ENCODE assay signal across 8 cellular contexts in genomic region chr10:87861034-87861433, GRCh38. TPM values are rescaled to one million over a fixed set of nuclear protein-coding genes. Genes with fewer than 3 reads are reported as not detected.
DNase-seq lines count a peak whose midpoint lies in the region; ATAC-seq and TF ChIP-seq lines count a peak whose summit lies in the region.

No MANE protein-coding gene starts in this region.

- TF ChIP-seq CTCF in heart left ventricle (IDR thresholded peaks at IDR 0.05) (no peak), lower lobe of right lung (IDR thresholded peaks at IDR 0.05) (no peak), uterus (IDR thresholded peaks at IDR 0.05) (no peak), SK-N-SH (IDR thresholded peaks at IDR 0.05) (no peak)

- H3K9ac ChIP-seq in SK-N-SH: no peak overlapping the region

- H3K4me3 Mint-ChIP-seq in activated naive CD8-positive, alpha-beta T cell treated with anti-CD3 and anti-CD28 coated beads, Interleukin-2, amount 50 U/mL, for 24 hours: peak overlapping the region; percentile 95

- H3K27ac ChIP-seq in heart left ventricle: peak overlapping the region in 11 of 12 donors; percentile 95 to 99 (median 97)
- H3K27ac ChIP-seq in lower lobe of right lung: peak overlapping the region; percentile 95
- H3K27ac ChIP-seq in uterus: peak overlapping the region; percentile 98 to 100
- H3K27ac ChIP-seq in SK-N-SH (ENCODE audit: low read depth in 2 of 2, low read length in 1 of 2): peak overlapping the region in 1 of 2 experiments; percentile 97; a peak in 2 of 4 replicates

- H3K27me3 Mint-ChIP-seq in activated naive CD8-positive, alpha-beta T cell treated with anti-CD3 and anti-CD28 coated beads, Interleukin-2, amount 50 U/mL, for 24 hours: no peaks in the 10 kb centered on the region

- CTCF ChIA-PET in SK-N-SH (lab: Yijun Ruan, JAX): interaction anchor here (1.2 to 3.8 kb wide), 5 partner anchors 10 to 703 kb away, joined by 3 to 42 read pairs (median 11); no protein-coding TSS in a partner anchor

- H3K4me3 ChIP-seq in heart left ventricle (peak overlapping the region in 8 of 12 donors; percentile 67 to 95 (median 80)), lower lobe of right lung (peak overlapping the region; percentile 95), uterus (no peak overlapping the region), SK-N-SH (ENCODE audit: low read depth in 2 of 2, low read length in 1 of 2) (no peak overlapping the region)

- H3K36me3 ChIP-seq in heart left ventricle (no peaks in the 10 kb centered on the region), lower lobe of right lung (no peaks in the 10 kb centered on the region), uterus (no peaks in the 10 kb centered on the region), SK-N-SH (replicated peaks in 1 of 2; ENCODE audit: control insufficient read depth in 1 of 2, insufficient read depth in 2 of 2, low read length in 1 of 2) (peaks cover 1 to 3% of the 10 kb centered on the region in 2 experiments)

- intact Hi-C loops in heart left ventricle (cut with DNase I): loop anchor here (2.0 to 10.0 kb wide), 20 partner anchors 42 to 691 kb away; partner anchors contain the start of gene ATAD1 (in 1 of the 10)
- intact Hi-C loops in Right ventricle myocardium inferior (cut with DNase I): loop anchor here (5.0 to 10.0 kb wide), 7 partner anchors 44 to 686 kb away; partner anchors contain the start of gene ATAD1
- intact Hi-C loops in lower lobe of right lung (cut with DNase I): no loop called here
- intact Hi-C loops in uterus (cut with DNase I; ENCODE audit: low total_unique reads): no loop called here

- 46 to 60% (median 50%) methylated on average over 4 of the region's 4 CpGs for WGBS in heart left ventricle, 4 donors
- over 99% methylated on average over 4 of the region's 4 CpGs for WGBS in SK-N-SH (ENCODE audit: low lambda C conversion rate)

- H3K4me1 ChIP-seq in heart left ventricle (peaks cover 0 to 20% (median 14%) of the 10 kb centered on the region in 12 donors), lower lobe of right lung (peaks cover 17% of the 10 kb centered on the region), uterus (no peaks in the 10 kb centered on the region), SK-N-SH (ENCODE audit: control insufficient read depth in 1 of 2, insufficient read depth in 2 of 2, low read depth in 1 of 2, low read length in 1 of 2) (peaks cover 0 to 13% of the 10 kb centered on the region in 2 experiments; a peak in 2 of 4 replicates)

- POLR2A ChIA-PET in SK-N-SH (lab: Yijun Ruan, JAX): interaction anchor here (1.8 to 2.5 kb wide), 2 partner anchors 483 to 501 kb away, joined by 6 to 7 read pairs; no protein-coding TSS in a partner anchor

- peaks cover 31% of the 10 kb centered on the region for H3K4me1 Mint-ChIP-seq in activated naive CD8-positive, alpha-beta T cell treated with anti-CD3 and anti-CD28 coated beads, Interleukin-2, amount 50 U/mL, for 24 hours

- ATAC-seq in heart left ventricle: no peak
- ATAC-seq in Right ventricle myocardium inferior: no peak
- no peak for ATAC-seq in activated naive CD8-positive, alpha-beta T cell treated with anti-CD3 and anti-CD28 coated beads, Interleukin-2, amount 50 U/mL, for 24 hours
- no peak for ATAC-seq in lower lobe of right lung

- peaks cover 18% of the 10 kb centered on the region for H4K20me1 ChIP-seq in SK-N-SH (ENCODE audit: insufficient read depth)

- no peaks in the 10 kb centered on the region for H3K9me2 ChIP-seq in SK-N-SH

- H3K9me3 ChIP-seq in heart left ventricle (no peaks in the 10 kb centered on the region), lower lobe of right lung (no peaks in the 10 kb centered on the region), uterus (no peaks in the 10 kb centered on the region), SK-N-SH (no peaks in the 10 kb centered on the region)

- DNase-seq in heart left ventricle (no peak), Right ventricle myocardium inferior (ENCODE audit: missing footprints) (no peak), lower lobe of right lung (no peak), uterus (no peak), SK-N-SH (no peak), DMS 273 (lab: John Stamatoyannopoulos, UW; ENCODE audit: unreplicated experiment) (no peak)
- DNase-seq in activated naive CD8-positive, alpha-beta T cell treated with anti-CD3 and anti-CD28 coated beads, Interleukin-2, amount 50 U/mL, for 24 hours: no peak
- DNase-seq in activated CD8-positive, alpha-beta memory T cell treated with anti-CD3 and anti-CD28 coated beads, Interleukin-2, amount 50 U/mL, for 48 hours: no peak

- H3K36me3 Mint-ChIP-seq in activated naive CD8-positive, alpha-beta T cell treated with anti-CD3 and anti-CD28 coated beads, Interleukin-2, amount 50 U/mL, for 24 hours (ENCODE audit: low read depth): peaks cover 2% of the 10 kb centered on the region

- peak overlapping the region; percentile 96 for H3K27ac Mint-ChIP-seq in activated naive CD8-positive, alpha-beta T cell treated with anti-CD3 and anti-CD28 coated beads, Interleukin-2, amount 50 U/mL, for 24 hours

- H3K9me3 Mint-ChIP-seq in activated naive CD8-positive, alpha-beta T cell treated with anti-CD3 and anti-CD28 coated beads, Interleukin-2, amount 50 U/mL, for 24 hours: no peaks in the 10 kb centered on the region

- H3K79me2 ChIP-seq in SK-N-SH (ENCODE audit: insufficient read depth): peaks cover 24% of the 10 kb centered on the region

- peaks cover 33% of the 10 kb centered on the region for H3F3A ChIP-seq in SK-N-SH (replicated peaks; ENCODE audit: insufficient read depth)

- H2AFZ ChIP-seq in SK-N-SH (ENCODE audit: low read depth): no peak overlapping the region

- no peak overlapping the region for H3K4me2 ChIP-seq in SK-N-SH

- no peak for TF ChIP-seq RAD21 in SK-N-SH (IDR thresholded peaks at IDR 0.05; ENCODE audit: low read length)

- TF ChIP-seq EP300 in SK-N-SH (IDR thresholded peaks at IDR 0.05; ENCODE audit: borderline replicate concordance in 1 of 2, low read depth in 1 of 2, low read length in 1 of 2): no peak

- no peaks in the 10 kb centered on the region for H3K27me3 ChIP-seq in heart left ventricle
- no peaks in the 10 kb centered on the region for H3K27me3 ChIP-seq in lower lobe of right lung (ENCODE audit: low read depth)
- no peaks in the 10 kb centered on the region for H3K27me3 ChIP-seq in uterus
- H3K27me3 ChIP-seq in SK-N-SH (ENCODE audit: insufficient read depth): no peaks in the 10 kb centered on the region

- TF ChIP-seq POLR2A in heart left ventricle (IDR thresholded peaks at IDR 0.05) (no peak), uterus (IDR thresholded peaks at IDR 0.05) (no peak)

TF ChIP-seq in SK-N-SH, 30 proteins besides CTCF, POLR2A, EP300 and RAD21:
- no peak for TF ChIP-seq JUND (IDR thresholded peaks at IDR 0.05)

RNA-seq across cellular contexts. Expression of gene KLLN, which starts 2.3 kb away (rescaled TPM):
- total RNA-seq in heart left ventricle (under 1 TPM; 0.13 to 0.57 (median 0.43) TPM), Right ventricle myocardium inferior (0.27 TPM), lower lobe of right lung (0.71 TPM), uterus (1 to 10 TPM in 1 of 4 donors, under 1 TPM in 1, not detected in 2; 0.62 to 1.3 TPM)
- polyA plus RNA-seq in heart left ventricle (under 1 TPM; 0.19 to 0.26 TPM), SK-N-SH (2012; rRNA removed) (0.83 and 1.2 TPM in 2 replicates)
- polyA plus RNA-seq in SK-N-SH (2012; cell fraction: cytosol; rRNA removed): 0.86 and 1.0 TPM in 2 replicates
- polyA plus RNA-seq in SK-N-SH (2012; cell fraction: nucleus; rRNA removed): 0.51 and 0.54 TPM in 2 replicates

RNA-seq across cellular contexts. Expression of gene PTEN, which starts 2.4 kb away (rescaled TPM):
- total RNA-seq in heart left ventricle: 10 to 100 TPM; 47.5 to 77.7 (median 60.3) TPM
- 10 to 100 TPM; 20.1 to 33.1 TPM for polyA plus RNA-seq in heart left ventricle
- 54.6 TPM for total RNA-seq in Right ventricle myocardium inferior
- 101 TPM for total RNA-seq in lower lobe of right lung
- total RNA-seq in uterus: 100 to 1,000 TPM in 3 of 4 donors, 10 to 100 TPM in 1; 40.0 to 317 (median 189) TPM
- 12.8 and 13.1 TPM in 2 replicates for polyA plus RNA-seq in SK-N-SH (2012; rRNA removed)
- polyA plus RNA-seq in SK-N-SH (2012; cell fraction: cytosol; rRNA removed): 15.4 and 25.8 TPM in 2 replicates
- polyA plus RNA-seq in SK-N-SH (2012; cell fraction: nucleus; rRNA removed): 8.4 and 14.2 TPM in 2 replicates

RNA-seq across cellular contexts. Expression of gene ATAD1, which starts 43.0 kb away (rescaled TPM):
- total RNA-seq in heart left ventricle (100 to 1,000 TPM in 4 of 9 donors, 10 to 100 TPM in 5; 64.8 to 115 (median 87.5) TPM), Right ventricle myocardium inferior (98.2 TPM), lower lobe of right lung (51.2 TPM), uterus (10 to 100 TPM; 13.8 to 69.9 (median 31.5) TPM)
- polyA plus RNA-seq in heart left ventricle (10 to 100 TPM; 17.5 to 49.0 TPM), SK-N-SH (2012; rRNA removed) (13.5 and 21.0 TPM in 2 replicates)
- polyA plus RNA-seq in SK-N-SH (2012; cell fraction: cytosol; rRNA removed): 26.3 and 34.2 TPM in 2 replicates
- polyA plus RNA-seq in SK-N-SH (2012; cell fraction: nucleus; rRNA removed): 4.0 and 16.5 TPM in 2 replicates

Comparison
In these comparisons a context has a peak if more than half of its experiments do, and no peak if none do; other contexts are left out.
1. H3K4me3 ChIP-seq: peak in heart left ventricle (8 of 12) and lower lobe of right lung (single experiment); none in uterus (0 of 2) and SK-N-SH (0 of 2).
2. intact Hi-C loops: an anchor here in heart left ventricle (2.0 to 10.0 kb wide) and Right ventricle myocardium inferior (5.0 to 10.0 kb wide); none called in lower lobe of right lung and uterus.